ENCODE assay signal across 23 cellular contexts in the genomic region with DNA sequence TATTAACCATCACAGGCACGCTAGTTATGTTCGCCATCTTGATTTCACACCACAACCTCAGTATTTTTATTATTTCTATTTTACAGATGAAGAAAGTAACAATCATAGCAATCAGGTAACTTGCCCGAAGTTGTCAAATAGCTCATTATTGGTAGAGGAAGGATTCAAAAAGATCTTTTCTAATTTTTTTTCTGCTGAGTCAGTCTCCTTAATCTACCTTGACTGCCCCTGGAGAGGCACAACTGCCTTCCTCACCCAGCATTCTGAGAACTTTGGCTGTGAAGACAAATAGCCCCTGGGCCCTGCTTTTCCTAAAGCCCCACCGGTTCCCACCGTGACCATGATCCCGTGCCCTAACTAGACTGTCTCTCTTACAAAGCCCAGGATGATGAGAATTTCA.
"Had no signal": no experiment of that assay in that cellular context is flagged by ENCODE, and none has a peak within 500 bp of the region (broad histone marks: within the 10 kb centered on the region; RNA-seq: fewer than 3 reads in every experiment).

No MANE protein-coding gene starts in this region.

- H3K4me3 Mint-ChIP-seq: effector memory CD8-positive, alpha-beta T cell; memory B cell; mesothelial cell of epicardium; naive B cell; natural killer cell treated with Interleukin-12 subunit alpha and Interleukin-12 subunit beta and Interleukin-15 and Interleukin-18, amount 100 ng/mL, for 72 hours; neural crest cell had no signal

- H3K36me3 Mint-ChIP-seq: memory B cell; mesothelial cell of epicardium; naive B cell; natural killer cell treated with Interleukin-12 subunit alpha and Interleukin-12 subunit beta and Interleukin-15 and Interleukin-18, amount 100 ng/mL, for 72 hours had no signal

- H3K9me3 Mint-ChIP-seq: effector memory CD8-positive, alpha-beta T cell; memory B cell; mesothelial cell of epicardium; naive B cell; natural killer cell treated with Interleukin-12 subunit alpha and Interleukin-12 subunit beta and Interleukin-15 and Interleukin-18, amount 100 ng/mL, for 72 hours; neural crest cell had no signal

- H3K27me3 ChIP-seq: gastrocnemius medialis had no signal

- H3K27ac ChIP-seq: gastrocnemius medialis, neutrophil, parathyroid adenoma, stomach, thyroid gland had no signal

- H3K27ac Mint-ChIP-seq: effector memory CD8-positive, alpha-beta T cell; memory B cell; mesothelial cell of epicardium; natural killer cell treated with Interleukin-12 subunit alpha and Interleukin-12 subunit beta and Interleukin-15 and Interleukin-18, amount 100 ng/mL, for 72 hours had no signal

- H3K79me2 ChIP-seq: parathyroid adenoma had no signal

- ATAC-seq: effector memory CD8-positive, alpha-beta T cell; gastrocnemius medialis; mucosa of descending colon; natural killer cell treated with Interleukin-12 subunit alpha and Interleukin-12 subunit beta and Interleukin-15 and Interleukin-18, amount 100 ng/mL, for 72 hours; sciatic nerve had no signal

- H3K4me2 ChIP-seq: smooth muscle cell had no signal

- H3K36me3 ChIP-seq: gastrocnemius medialis, neutrophil, stomach, thyroid gland had no signal

- DNase-seq: cortex of kidney; effector memory CD8-positive, alpha-beta T cell; gastrocnemius medialis; head of caudate nucleus; mucosa of descending colon; naive B cell; stimulated activated CD4-positive, alpha-beta T cell treated with anti-CD3 and anti-CD28 coated beads, Interleukin-12 subunit alpha, Interleukin-12 subunit beta, amount 100 ng/mL, for 4 hours; stimulated activated CD4-positive, alpha-beta T cell treated with anti-CD3 and anti-CD28 coated beads, Interleukin-1b, Interleukin-23, amount 100 ng/mL, for 48 hours; stimulated activated CD4-positive, alpha-beta T cell treated with anti-CD3 and anti-CD28 coated beads, Interleukin-4, amount 100 ng/mL, for 1 hour; stimulated activated CD8-positive, alpha-beta memory T cell treated with anti-CD3 and anti-CD28 coated beads, Interleukin-4, amount 100 ng/mL, for 48 hours; stimulated activated naive CD4-positive, alpha-beta T cell treated with Interleukin-2 at 50 U/mL for 16 hours; stomach; thyroid gland; trophoblast cell had no signal

- H3K9me3 ChIP-seq: gastrocnemius medialis, mucosa of descending colon, neutrophil, stomach, thyroid gland had no signal

- H2AFZ ChIP-seq: parathyroid adenoma had no signal

- H3K4me3 ChIP-seq: gastrocnemius medialis, lung, mucosa of descending colon, smooth muscle cell, stomach, thyroid gland had no signal

- H3K4me1 ChIP-seq: gastrocnemius medialis had no signal

- H3K9ac ChIP-seq: parathyroid adenoma had no signal
